ENCODE assay signal across 18 cellular contexts in the genomic region with DNA sequence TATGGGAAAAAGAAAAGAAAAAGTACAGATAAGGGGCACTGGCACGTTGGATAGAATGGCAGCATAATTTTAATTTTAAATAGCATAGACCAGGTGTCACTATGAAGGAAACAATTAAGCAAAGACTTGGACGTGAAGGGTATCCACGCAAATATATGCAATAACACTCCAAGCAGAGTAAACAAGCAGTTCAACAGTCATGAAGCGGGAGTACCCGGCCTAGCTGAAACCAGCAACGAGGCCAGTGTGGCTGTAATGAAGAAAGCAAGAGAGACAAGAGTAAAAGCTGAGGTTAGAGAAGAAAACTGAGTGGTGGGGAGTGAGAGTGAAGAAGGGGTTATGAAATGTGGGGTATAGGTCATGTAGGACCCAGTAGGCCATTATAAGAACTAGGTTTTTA.
DNase-seq lines count a peak whose midpoint lies in the region; ATAC-seq and TF ChIP-seq lines count a peak whose summit lies in the region.
"Had no signal": no experiment of that assay in that cellular context is flagged by ENCODE, and none has a peak within 500 bp of the region (broad histone marks: within the 10 kb centered on the region; RNA-seq: fewer than 3 reads in every experiment).

No MANE protein-coding gene starts in this region.

- H3K4me1 ChIP-seq in left lung = peaks cover 0 to 2% of the 10 kb centered on the region in 2 donors
- no peaks in the 10 kb centered on the region for H3K4me1 ChIP-seq in mesenchymal stem cell (ENCODE audit: control insufficient read depth, insufficient read depth, low read depth, low read length)
- H3K4me1 ChIP-seq: BLaER1 had no signal

- no peak overlapping the region for H2BK5ac ChIP-seq in mesenchymal stem cell (ENCODE audit: low read depth, low read length, poor library complexity, severe bottlenecking)

- H2BK15ac ChIP-seq in mesenchymal stem cell (ENCODE audit: low read depth, poor library complexity, severe bottlenecking) = no peak overlapping the region

- peaks cover 16% of the 10 kb centered on the region for H3K79me1 ChIP-seq in mesenchymal stem cell (replicated peaks; ENCODE audit: low read length, poor library complexity, severe bottlenecking)

- no peak overlapping the region for H3K23ac ChIP-seq in mesenchymal stem cell (ENCODE audit: low read length in 2 of 2)

- H3K14ac ChIP-seq in mesenchymal stem cell (ENCODE audit: low read length in 2 of 2) = no peak overlapping the region

- H3K27me3 ChIP-seq in left lung (no peaks in the 10 kb centered on the region), mesenchymal stem cell (ENCODE audit: control insufficient read depth in 1 of 2, insufficient read depth in 1 of 2, low read length in 2 of 2) (no peaks in the 10 kb centered on the region)
- H3K27me3 ChIP-seq: BLaER1 had no signal

- DNase-seq in NCI-H1417 (lab: John Stamatoyannopoulos, UW) = peak in 2 of 3 experiments; percentile 16 to 57
- DNase-seq in NCI-H1417 treated with DMSO at 0.1 percent for 48 hours (lab: John Stamatoyannopoulos, UW) = no peak
- peak; percentile 55 for DNase-seq in DMS53 treated with DMSO at 0.1 percent for 48 hours (lab: John Stamatoyannopoulos, UW; ENCODE audit: unreplicated experiment)
- peak; percentile 87 for DNase-seq in NCI-H526 treated with DMSO at 0.1 percent for 48 hours (lab: John Stamatoyannopoulos, UW)
- no peak for DNase-seq in left lung
- DNase-seq in foreskin fibroblast = no peak
- no peak for DNase-seq in mesenchymal stem cell
- DNase-seq: CD4-positive, alpha-beta memory T cell; DND-41; H9; IMR-90; NCI-H187; RPMI8226; SHP77 treated with DMSO at 0.1 percent for 48 hours; T-cell had no signal

- no peak overlapping the region for H3K4me3 ChIP-seq in left lung
- no peak overlapping the region for H3K4me3 ChIP-seq in foreskin fibroblast (ENCODE audit: low read depth in 1 of 2, low read length in 2 of 2)
- H3K4me3 ChIP-seq in mesenchymal stem cell (ENCODE audit: insufficient read depth in 1 of 2, low read depth in 1 of 2, low read length in 2 of 2) = no peak overlapping the region
- H3K4me3 ChIP-seq: BLaER1 had no signal

- ATAC-seq in left lung = peak; percentile 71
- ATAC-seq in GM18868 (IDR thresholded peaks at IDR 0.05; ENCODE audit: unreplicated experiment) = no peak
- ATAC-seq: SK-N-SH treated with all-trans-retinoic acid at 6 μM for 48 hours, T-cell had no signal

- whole genome bisulfite sequencing in mesenchymal stem cell = 92% methylated on average over 6 of the region's 6 CpGs

- intact Hi-C loops in left lung (cut with DNase I) = no loop called here

- no peak overlapping the region for H2AFZ ChIP-seq in mesenchymal stem cell (ENCODE audit: low read depth, low read length)

- H4K91ac ChIP-seq in mesenchymal stem cell (ENCODE audit: low read length) = no peak overlapping the region

- no peak overlapping the region for H2BK120ac ChIP-seq in mesenchymal stem cell (ENCODE audit: low read depth, low read length)

- no peak overlapping the region for H3K4me2 ChIP-seq in mesenchymal stem cell (ENCODE audit: low read length, poor library complexity, severe bottlenecking)
- H3K4me2 ChIP-seq: BLaER1 had no signal

- H3K18ac ChIP-seq in mesenchymal stem cell (ENCODE audit: low read depth in 1 of 2, low read length in 2 of 2) = no peak overlapping the region

- H3K9me3 ChIP-seq in left lung (no peaks in the 10 kb centered on the region), mesenchymal stem cell (ENCODE audit: control insufficient read depth, low read length) (no peaks in the 10 kb centered on the region)

- H2AK5ac ChIP-seq in mesenchymal stem cell (ENCODE audit: low read length, severe bottlenecking) = no peak overlapping the region

- TF ChIP-seq CTCF in left lung (IDR thresholded peaks at IDR 0.05) (no peak), foreskin fibroblast (IDR thresholded peaks at IDR 0.05; ENCODE audit: low read depth, low read length) (no peak)

- H3K36me3 ChIP-seq in left lung (peaks cover 0 to 10% of the 10 kb centered on the region in 2 donors), mesenchymal stem cell (ENCODE audit: control insufficient read depth in 1 of 2, insufficient read depth in 2 of 2, low read depth in 1 of 2, low read length in 2 of 2) (peaks cover under 1 to 7% of the 10 kb centered on the region in 2 experiments)

- no peak overlapping the region for H4K8ac ChIP-seq in mesenchymal stem cell (ENCODE audit: low read length)

- H2BK12ac ChIP-seq in mesenchymal stem cell (ENCODE audit: low read length in 2 of 2) = no peak overlapping the region

- H3K27ac ChIP-seq in left lung = no peak overlapping the region
- no peak overlapping the region for H3K27ac ChIP-seq in mesenchymal stem cell (ENCODE audit: low read length, poor library complexity, severe bottlenecking)
- H3K27ac ChIP-seq: BLaER1 had no signal

- H3K9ac ChIP-seq in mesenchymal stem cell (ENCODE audit: low read length) = no peak overlapping the region
- H3K9ac ChIP-seq: BLaER1 had no signal

- H3K4ac ChIP-seq in mesenchymal stem cell (ENCODE audit: low read depth in 1 of 2, low read length in 2 of 2) = no peak overlapping the region

Comparison
In these comparisons a context has a peak if more than half of its experiments do, and no peak if none do; other contexts are left out.
1. DNase-seq: peak in NCI-H1417 (2 of 3), DMS53 treated with DMSO at 0.1 percent for 48 hours (single experiment) and NCI-H526 treated with DMSO at 0.1 percent for 48 hours (single experiment); none in NCI-H1417 treated with DMSO at 0.1 percent for 48 hours (single experiment), left lung (0 of 2), foreskin fibroblast (0 of 2) and mesenchymal stem cell (single experiment).